Comparison of ENCODE assay signal across 8 cellular contexts in the genomic region with DNA sequence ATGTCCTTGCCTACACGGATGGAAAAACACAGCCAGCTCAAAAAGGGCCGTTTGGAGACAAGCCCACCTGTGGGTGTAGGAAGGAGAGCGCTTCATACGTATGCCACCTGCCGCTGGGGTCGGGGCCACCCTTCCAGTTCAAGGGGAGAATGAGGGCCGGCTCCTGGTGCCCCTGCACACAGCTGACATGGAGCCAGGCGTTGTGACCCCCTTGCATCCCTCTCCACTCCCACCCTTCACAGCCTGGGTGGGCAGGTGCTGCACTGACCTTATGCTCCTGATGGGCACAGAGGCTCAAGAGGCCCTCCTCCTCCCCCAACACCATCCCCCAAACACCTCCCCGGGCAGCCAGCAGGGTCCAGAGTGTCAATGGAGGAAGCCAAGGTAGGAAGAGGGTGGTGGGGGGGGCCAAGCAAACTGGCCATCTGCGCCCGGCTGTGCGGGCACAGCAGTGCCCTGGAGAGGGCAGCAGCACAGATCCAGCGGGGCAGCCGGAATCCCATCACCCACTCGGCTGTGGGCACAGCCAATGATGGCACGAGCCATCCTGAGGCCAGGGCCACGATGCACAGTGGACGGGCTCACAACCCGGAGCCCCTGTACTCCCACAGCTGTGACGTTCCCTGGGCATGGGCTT. TPM values are rescaled to one million over a fixed set of nuclear protein-coding genes. Genes with fewer than 3 reads are reported as not detected.
DNase-seq lines count a peak whose midpoint lies in the region; ATAC-seq, FAIRE-seq and TF ChIP-seq lines count a peak whose summit lies in the region.
"Not testable (repeated sequence)": the region's sequence is repeated elsewhere in the genome, so short reads cannot be mapped to it uniquely, and the experiment has no call there.

No MANE protein-coding gene starts in this region.

- peak overlapping the region; percentile 52 for H3K9ac ChIP-seq in HUES64 (ENCODE audit: low read depth, low read length)
- H3K9ac ChIP-seq in adipocyte (ENCODE audit: low read length) = peak overlapping the region; percentile 54
- not testable (repeated sequence) for H3K9ac ChIP-seq in H1 (replicated peaks in 1 of 4; ENCODE audit: extremely low read depth in 1 of 4, low read depth in 3 of 4, low read length in 3 of 4); trophoblast cell (ENCODE audit: low read length)
- H3K9ac ChIP-seq in mesenchymal stem cell (ENCODE audit: low read length) = peak overlapping the region; percentile 55

- H3K4me2 ChIP-seq in H1 (ENCODE audit: insufficient read depth in 1 of 2, low read depth in 2 of 2, low read length in 2 of 2) (0 out of 4 replicates have a peak overlapping the region, but pooled peaks have one; percentile 7 to 13), mesenchymal stem cell (ENCODE audit: low read length, poor library complexity, severe bottlenecking) (peak overlapping the region; percentile 39)
- H3K4me2 ChIP-seq in trophoblast cell (ENCODE audit: low read length) = not testable (repeated sequence)

- not testable (repeated sequence) for TF ChIP-seq POLR2A in H1 (IDR thresholded peaks at IDR 0.05; ENCODE audit: control extremely low read depth in 1 of 2, low read depth in 2 of 2, low read length in 2 of 2)

- not testable (repeated sequence) for TF ChIP-seq EP300 in H1 (IDR thresholded peaks at IDR 0.05; ENCODE audit: borderline replicate concordance in 1 of 2, low read depth in 2 of 2, low read length in 2 of 2)

- H4K12ac ChIP-seq in trophoblast cell (ENCODE audit: low read depth, low read length) = not testable (repeated sequence)

- not testable (repeated sequence) for DNase-seq in adipocyte (ENCODE audit: low read depth); H1 (ENCODE audit: low read depth in 1 of 2, low spot score in 2 of 2); mesenchymal stem cell; trophoblast cell
- peak; percentile 17 for DNase-seq in left cardiac atrium
- peak in 4 of 49 donors; percentile 46 to 66 (median 56) for DNase-seq in substantia nigra (lab: John Stamatoyannopoulos, UW)

- not testable (repeated sequence) for H3K23ac ChIP-seq in H1 (ENCODE audit: insufficient read length); mesenchymal stem cell (ENCODE audit: low read length in 2 of 2); trophoblast cell (ENCODE audit: low read length)

- CTCF ChIA-PET in H1 (lab: Charles Lee; ENCODE audit: partially characterized antibody) = not testable (repeated sequence)

- not testable (repeated sequence) for H3K27me3 ChIP-seq in ACC112 (ENCODE audit: insufficient read depth, low read length); HUES64 (ENCODE audit: insufficient read depth, low read length); adipocyte (replicated peaks; ENCODE audit: control insufficient read depth, insufficient read depth, low read length); H1 (replicated peaks in 1 of 4; ENCODE audit: control insufficient read depth in 3 of 4, extremely low read depth in 1 of 4, insufficient read depth in 3 of 4, low read length in 3 of 4); mesenchymal stem cell (ENCODE audit: control insufficient read depth in 1 of 2, insufficient read depth in 1 of 2, low read length in 2 of 2); trophoblast cell (ENCODE audit: insufficient read depth, low read length)

- WGBS in HUES64 = 82% methylated on average over 19 of the region's 20 CpGs
- WGBS in H1 (ENCODE audit: extremely low coverage in 1 of 2, insufficient coverage in 1 of 2, insufficient read length in 1 of 2, insufficient replicate concordance in 2 of 2, low coverage in 1 of 2, low lambda C conversion rate in 2 of 2, missing lambda C conversion rate in 1 of 2), 2 experiments = 73% methylated on average over 17 of the region's 20 CpGs; no CpG with 5 or more reads in 1 of the 2 experiments
- WGBS in mesenchymal stem cell = 82% methylated on average over 16 of the region's 20 CpGs
- WGBS in trophoblast cell (ENCODE audit: extremely low coverage, insufficient coverage, insufficient read length) = no CpG with 5 or more reads among the region's 20 CpGs

- peak; percentile 4 to 28 for ATAC-seq in left cardiac atrium

- peak overlapping the region; percentile 45; the same call in 1 of the 2 replicates for H3K4me3 ChIP-seq in ACC112 (ENCODE audit: low read depth, low read length)
- H3K4me3 ChIP-seq in HUES64 (ENCODE audit: low read length); adipocyte (ENCODE audit: low read length); H1 (ENCODE audit: extremely low read depth in 1 of 4, insufficient read depth in 2 of 4, low read depth in 3 of 4, low read length in 4 of 4); mesenchymal stem cell (ENCODE audit: insufficient read depth in 1 of 2, low read depth in 1 of 2, low read length in 2 of 2); trophoblast cell (ENCODE audit: low read depth, low read length): not testable (repeated sequence)

- not testable (repeated sequence) for H3K18ac ChIP-seq in H1 (ENCODE audit: extremely low read depth, low read length)
- H3K18ac ChIP-seq in mesenchymal stem cell (ENCODE audit: low read depth in 1 of 2, low read length in 2 of 2) (peak overlapping the region; percentile 52 to 87), trophoblast cell (ENCODE audit: low read length) (peak overlapping the region; percentile 17)

- not testable (repeated sequence) for H2BK20ac ChIP-seq in H1 (ENCODE audit: low read length)

- H3K14ac ChIP-seq in H1 (ENCODE audit: insufficient read length) = not testable (repeated sequence)
- H3K14ac ChIP-seq in mesenchymal stem cell (ENCODE audit: low read length in 2 of 2) (peak overlapping the region in 1 of 2 experiments; percentile 35), trophoblast cell (ENCODE audit: low read length) (peak overlapping the region; percentile 26)

- H4K5ac ChIP-seq in H1 (ENCODE audit: insufficient read length, low read depth, low read length) = not testable (repeated sequence)

- H3K9me3 ChIP-seq in HUES64 (ENCODE audit: insufficient read depth, low read depth, low read length); adipocyte (ENCODE audit: control insufficient read depth, low read length); H1 (ENCODE audit: insufficient read depth in 2 of 2, low read depth in 1 of 2, low read length in 1 of 2); mesenchymal stem cell (ENCODE audit: control insufficient read depth, low read length); trophoblast cell (ENCODE audit: insufficient read depth, low read depth, low read length): not testable (repeated sequence)

- H2BK5ac ChIP-seq in H1 (ENCODE audit: low read depth, low read length) = peak overlapping the region; percentile 52
- not testable (repeated sequence) for H2BK5ac ChIP-seq in mesenchymal stem cell (ENCODE audit: low read depth, low read length, poor library complexity, severe bottlenecking); trophoblast cell (ENCODE audit: low read depth, low read length, poor library complexity)

- H3K36me3 ChIP-seq in ACC112 (ENCODE audit: insufficient read depth, low read length); HUES64 (ENCODE audit: insufficient read depth, low read length); adipocyte (ENCODE audit: control insufficient read depth, insufficient read depth, low read length, severe bottlenecking); H1 (ENCODE audit: control insufficient read depth in 2 of 4, insufficient read depth in 4 of 4, low read length in 3 of 4); mesenchymal stem cell (ENCODE audit: control insufficient read depth in 1 of 2, insufficient read depth in 2 of 2, low read depth in 1 of 2, low read length in 2 of 2); trophoblast cell (ENCODE audit: control insufficient read depth in 1 of 2, insufficient read depth in 2 of 2, low read length in 2 of 2): not testable (repeated sequence)

- H4K8ac ChIP-seq in H1 (ENCODE audit: extremely low read depth, insufficient read depth, low read length); trophoblast cell (ENCODE audit: low read depth, low read length): not testable (repeated sequence)
- H4K8ac ChIP-seq in mesenchymal stem cell (ENCODE audit: low read length) = peak overlapping the region; percentile 75

- intact Hi-C loops in left cardiac atrium (cut with DNase I) = not testable (repeated sequence)

- H4K91ac ChIP-seq in H1 (replicated peaks; ENCODE audit: insufficient read length, low read length) = not testable (repeated sequence)
- H4K91ac ChIP-seq in mesenchymal stem cell (ENCODE audit: low read length) (peak overlapping the region; percentile 6), trophoblast cell (ENCODE audit: low read depth, low read length) (peak overlapping the region; percentile 17)

- POLR2A ChIA-PET in H1 (lab: Charles Lee; ENCODE audit: partially characterized antibody) = not testable (repeated sequence)

- not testable (repeated sequence) for H3K4ac ChIP-seq in H1 (replicated peaks; ENCODE audit: insufficient read length, low read depth, low read length); trophoblast cell (ENCODE audit: low read depth, low read length)
- peak overlapping the region; percentile 46 to 71 for H3K4ac ChIP-seq in mesenchymal stem cell (ENCODE audit: low read depth in 1 of 2, low read length in 2 of 2)

- H2BK12ac ChIP-seq in H1 (ENCODE audit: low read depth, low read length); trophoblast cell (ENCODE audit: low read length): not testable (repeated sequence)
- H2BK12ac ChIP-seq in mesenchymal stem cell (ENCODE audit: low read length in 2 of 2) = peak overlapping the region in 1 of 2 experiments; percentile 15

- H2AK5ac ChIP-seq in H1 (ENCODE audit: low read depth, low read length); mesenchymal stem cell (ENCODE audit: low read length, severe bottlenecking); trophoblast cell (ENCODE audit: low read length): not testable (repeated sequence)

- not testable (repeated sequence) for H3K23me2 ChIP-seq in H1 (ENCODE audit: low read depth, low read length)

- H3K79me1 ChIP-seq in H1 (ENCODE audit: low read depth, low read length); mesenchymal stem cell (replicated peaks; ENCODE audit: low read length, poor library complexity, severe bottlenecking); trophoblast cell (ENCODE audit: low read length): not testable (repeated sequence)

- peak overlapping the region; percentile 14 for H3K27ac ChIP-seq in ACC112 (ENCODE audit: low read depth, low read length)
- H3K27ac ChIP-seq in HUES64 (ENCODE audit: low read depth, low read length) = peak overlapping the region; percentile 77
- peak overlapping the region; percentile 35; the same call in 1 of the 2 replicates for H3K27ac ChIP-seq in H1 (ENCODE audit: low read depth, low read length)
- H3K27ac ChIP-seq in mesenchymal stem cell (ENCODE audit: low read length, poor library complexity, severe bottlenecking) = peak overlapping the region; percentile 83
- not testable (repeated sequence) for H3K27ac ChIP-seq in trophoblast cell (ENCODE audit: low read depth, low read length)
- peak overlapping the region; percentile 69 for H3K27ac ChIP-seq in substantia nigra (ENCODE audit: low read depth, low read length, poor library complexity, severe bottlenecking)

- H3K56ac ChIP-seq in H1 (replicated peaks; ENCODE audit: insufficient read length, low read depth, low read length) = not testable (repeated sequence)

- H3K79me2 ChIP-seq in ACC112 (ENCODE audit: control insufficient read depth, insufficient read depth, low read length, unreplicated experiment) (peaks cover 48% of the 10 kb centered on the region), H1 (ENCODE audit: control insufficient read depth in 1 of 2, insufficient read depth in 2 of 2, low read length in 2 of 2) (peaks cover 7 to 63% of the 10 kb centered on the region in 2 experiments; a peak in 3 of 4 replicates)
- H3K79me2 ChIP-seq in trophoblast cell (ENCODE audit: control insufficient read depth, insufficient read depth, low read length, poor library complexity) = not testable (repeated sequence)

- not testable (repeated sequence) for H2AFZ ChIP-seq in ACC112 (ENCODE audit: low read length, unreplicated experiment); H1 (ENCODE audit: low read length); mesenchymal stem cell (ENCODE audit: low read depth, low read length); trophoblast cell (ENCODE audit: insufficient read depth, low read length, poor library complexity)

- not testable (repeated sequence) for TF ChIP-seq CTCF in H1 (IDR thresholded peaks at IDR 0.05; ENCODE audit: control extremely low read depth in 1 of 3, insufficient read depth in 1 of 3, low read depth in 1 of 3, low read length in 3 of 3)

- not testable (repeated sequence) for H2BK120ac ChIP-seq in H1 (replicated peaks; ENCODE audit: low read depth, low read length); trophoblast cell (ENCODE audit: insufficient read depth, low read length, poor library complexity)
- H2BK120ac ChIP-seq in mesenchymal stem cell (ENCODE audit: low read depth, low read length) = peak overlapping the region; percentile 64

- not testable (repeated sequence) for H2BK15ac ChIP-seq in H1 (ENCODE audit: low read length); mesenchymal stem cell (ENCODE audit: low read depth, poor library complexity, severe bottlenecking)

- FAIRE-seq in H1 (lab: Jason Lieb, UNC) = not testable (repeated sequence)

- H3K4me1 ChIP-seq in ACC112 (ENCODE audit: control insufficient read depth, insufficient read depth, low read length, unreplicated experiment) (peaks cover 19% of the 10 kb centered on the region), adipocyte (ENCODE audit: control insufficient read depth, insufficient read depth, low read length) (peaks cover 29% of the 10 kb centered on the region), H1 (replicated peaks in 1 of 4; ENCODE audit: control insufficient read depth in 3 of 4, insufficient read depth in 4 of 4, low read length in 3 of 4) (peaks cover 5 to 24% (median 14%) of the 10 kb centered on the region in 4 experiments), mesenchymal stem cell (ENCODE audit: control insufficient read depth, insufficient read depth, low read depth, low read length) (peaks cover 49% of the 10 kb centered on the region), trophoblast cell (ENCODE audit: control insufficient read depth in 1 of 2, insufficient read depth in 2 of 2, low read length in 2 of 2) (peaks cover 14 to 23% of the 10 kb centered on the region in 2 experiments)
- H3K4me1 ChIP-seq in HUES64 (ENCODE audit: insufficient read depth, low read length) = not testable (repeated sequence)

- not testable (repeated sequence) for H4K20me1 ChIP-seq in H1 (replicated peaks in 1 of 2; ENCODE audit: control insufficient read depth in 1 of 2, insufficient read depth in 2 of 2, low read length in 2 of 2)

- not testable (repeated sequence) for TF ChIP-seq RAD21 in H1 (IDR thresholded peaks at IDR 0.05 in 1 of 2, conservative IDR thresholded peaks at IDR 0.05 in 1 of 2; ENCODE audit: low read depth in 2 of 2, low read length in 2 of 2)

RNA-seq across cellular contexts. Expression of a gene that starts 50.8 kb away (rescaled TPM):
- polyA plus RNA-seq in HUES64 (2013, experiment 1 of 2) = 20.2 TPM
- polyA plus RNA-seq in HUES64 (2013, experiment 2 of 2) = 21.0 TPM
- total RNA-seq in H1 (2021; fragmentation: NEBNext Ultra II Directional; extraction: Animal tissue kit (Norgen Biotek cat#: 25700)) = 26.0 and 26.1 TPM in 2 replicates
- polyA plus RNA-seq in H1 (2011; rRNA removed) = 10.0 and 15.1 TPM in 2 replicates
- polyA plus RNA-seq in H1 (2011; cell fraction: cytosol; rRNA removed) = 17.5 TPM
- 14.9 TPM for polyA plus RNA-seq in H1 (2011; cell fraction: nucleus; rRNA removed)
- polyA plus RNA-seq in H1 (2012, experiment 1 of 2) = 18.4 to 25.3 TPM (median 20.4 TPM) in 4 replicates
- 1.7 TPM for polyA plus RNA-seq in H1 (2012, experiment 2 of 2)
- 12.6 TPM for polyA plus RNA-seq in H1 (2013, experiment 1 of 2)
- 12.8 TPM for polyA plus RNA-seq in H1 (2013, experiment 2 of 2)
- polyA minus RNA-seq in H1 (2011; rRNA and poly(A)+ RNA removed) = 34.0 and 41.1 TPM in 2 replicates
- 19.2 TPM for polyA minus RNA-seq in H1 (2011; cell fraction: cytosol; rRNA and poly(A)+ RNA removed)
- polyA minus RNA-seq in H1 (2011; cell fraction: nucleus; rRNA and poly(A)+ RNA removed) = 17.5 TPM
- 10 to 100 TPM; 20.0 to 25.6 TPM for total RNA-seq in left cardiac atrium
- polyA plus RNA-seq in mesenchymal stem cell (2013, experiment 1 of 2) = 11.7 TPM
- 12.7 TPM for polyA plus RNA-seq in mesenchymal stem cell (2013, experiment 2 of 2)
- polyA plus RNA-seq in trophoblast cell (2013) = 10.4 and 11.3 TPM in 2 replicates
